In genomic region chr4:139077567-139078355, GRCh38 we compare ENCODE assay signal across 1 cellular context.
TF ChIP-seq lines count a peak whose summit lies in the region.

No MANE protein-coding gene starts in this region.

TF ChIP-seq in SK-N-SH treated with all-trans-retinoic acid at 6 μM for 48 hours, 23 proteins besides CTCF, POLR2A, EP300 and RAD21 (continued from another document):
- TF ChIP-seq PATZ1 (CRISPR knock-in tag; IDR thresholded peaks at IDR 0.05; ENCODE audit: borderline replicate concordance) (no peak), ZNF565 (CRISPR knock-in tag; conservative IDR thresholded peaks at IDR 0.05; ENCODE audit: low read depth) (no peak), ESRRG (CRISPR knock-in tag; IDR thresholded peaks at IDR 0.05) (no peak), TOX (CRISPR knock-in tag; IDR thresholded peaks at IDR 0.05; ENCODE audit: borderline replicate concordance) (no peak), CREB5 (CRISPR knock-in tag; IDR thresholded peaks at IDR 0.05; ENCODE audit: low read depth) (no peak), ZFP30 (CRISPR knock-in tag; IDR thresholded peaks at IDR 0.05) (no peak), OSR1 (CRISPR knock-in tag; IDR thresholded peaks at IDR 0.05) (no peak), SNAI2 (CRISPR knock-in tag; IDR thresholded peaks at IDR 0.05) (no peak), ZC3H10 (CRISPR knock-in tag; IDR thresholded peaks at IDR 0.05) (no peak)
